In genomic region chr14:94284221-94284620, GRCh38 we compare ENCODE assay signal across 31 cellular contexts. TPM values are rescaled to one million over a fixed set of nuclear protein-coding genes. Genes with fewer than 3 reads are reported as not detected.
"Had no signal": no experiment of that assay in that cellular context is flagged by ENCODE, and none has a peak within 500 bp of the region (broad histone marks: within the 10 kb centered on the region; RNA-seq: fewer than 3 reads in every experiment).

No MANE protein-coding gene starts in this region.

- H3K4me1 Mint-ChIP-seq: activated naive CD4-positive, alpha-beta T cell treated with anti-CD3 and anti-CD28 coated beads, Interleukin-2, amount 50 U/mL, for 24 hours; WTC11 had no signal

- H3K9me3 Mint-ChIP-seq: activated naive CD4-positive, alpha-beta T cell treated with anti-CD3 and anti-CD28 coated beads, Interleukin-2, amount 50 U/mL, for 24 hours; activated T-cell treated with anti-CD3 and anti-CD28 coated beads, Interleukin-2, amount 50 U/mL, for 24 hours; activated T-helper 1 cell treated with anti-CD3 and anti-CD28 coated beads, Interleukin-12 subunit alpha, Interleukin-12 subunit beta, Interleukin-2, Interleukin-4 antibody, amounts not matched to agents 30 ng/mL and 10 ng/mL and 1 ng/mL, durations not matched to agents 14 hours and 24 hours and 36 hours; T-helper 1 cell treated with Interleukin-12 subunit alpha and Interleukin-12 subunit beta and Interleukin-4 antibody, amounts not matched to agents 30 μg/mL and 1 μg/mL, for 36 hours had no signal

- H3K36me3 Mint-ChIP-seq: activated naive CD4-positive, alpha-beta T cell treated with anti-CD3 and anti-CD28 coated beads, Interleukin-2, amount 50 U/mL, for 24 hours; WTC11 had no signal

- H3K27ac Mint-ChIP-seq: activated CD8-positive, alpha-beta T cell treated with anti-CD3 and anti-CD28 coated beads, Interleukin-2, amount 10 ng/mL, durations not matched to agents 7 days and 5 days; activated naive CD4-positive, alpha-beta T cell treated with anti-CD3 and anti-CD28 coated beads, Interleukin-2, amount 50 U/mL, for 24 hours; activated T-cell treated with anti-CD3 and anti-CD28 coated beads, Interleukin-2, amount 50 U/mL, for 24 hours; activated T-helper 1 cell treated with anti-CD3 and anti-CD28 coated beads, Interleukin-12 subunit alpha, Interleukin-12 subunit beta, Interleukin-2, Interleukin-4 antibody, amounts not matched to agents 30 ng/mL and 10 ng/mL and 1 ng/mL, durations not matched to agents 14 hours and 24 hours and 36 hours; T-helper 1 cell treated with Interleukin-12 subunit alpha and Interleukin-12 subunit beta and Interleukin-4 antibody, amounts not matched to agents 30 μg/mL and 1 μg/mL, for 36 hours; WTC11 had no signal

- H3K4me3 Mint-ChIP-seq: activated CD8-positive, alpha-beta T cell treated with anti-CD3 and anti-CD28 coated beads, Interleukin-2, amount 10 ng/mL, durations not matched to agents 7 days and 5 days; activated naive CD4-positive, alpha-beta T cell treated with anti-CD3 and anti-CD28 coated beads, Interleukin-2, amount 50 U/mL, for 24 hours; activated T-cell treated with anti-CD3 and anti-CD28 coated beads, Interleukin-2, amount 50 U/mL, for 24 hours; activated T-helper 1 cell treated with anti-CD3 and anti-CD28 coated beads, Interleukin-12 subunit alpha, Interleukin-12 subunit beta, Interleukin-2, Interleukin-4 antibody, amounts not matched to agents 30 ng/mL and 10 ng/mL and 1 ng/mL, durations not matched to agents 14 hours and 24 hours and 36 hours; T-helper 1 cell treated with Interleukin-12 subunit alpha and Interleukin-12 subunit beta and Interleukin-4 antibody, amounts not matched to agents 30 μg/mL and 1 μg/mL, for 36 hours; WTC11 had no signal

- DNase-seq: activated CD4-positive, alpha-beta T cell treated with anti-CD3 and anti-CD28 coated beads for 48 hours; activated CD4-positive, alpha-beta T cell treated with anti-CD3 and anti-CD28 coated beads, Interleukin-2, amount 50 U/mL, for 4 hours; activated CD4-positive, CD25-positive, alpha-beta regulatory T cell treated with anti-CD3 and anti-CD28 coated beads, Interleukin-2, amount 50 U/mL, for 72 hours; activated CD8-positive, alpha-beta T cell treated with anti-CD3 and anti-CD28 coated beads, Interleukin-2, amount 10 ng/mL, durations not matched to agents 7 days and 5 days; activated effector memory CD4-positive, alpha-beta T cell treated with Interleukin-2 at 50 U/mL for 16 hours; activated naive CD4-positive, alpha-beta T cell; activated T-cell treated with anti-CD3 and anti-CD28 coated beads, Interleukin-2, amount 50 U/mL, for 24 hours; amniotic stem cell; caudate nucleus; KG1; NCI-H1048; NCI-H146; NCI-H187 treated with DMSO at 0.1 percent for 48 hours; NCI-H2081 treated with DMSO at 0.1 percent for 48 hours; NCI-H2171 treated with DMSO at 0.1 percent for 48 hours; NCI-H226; NCI-H774; NK-92 treated with Interleukin-12 subunit alpha and Interleukin-12 subunit beta, amount 100 ng/mL, for 24 hours; Peyer's patch; Right ventricle myocardium superior; SJCRH30 had no signal

RNA-seq across cellular contexts. Expression of gene SERPINA10, which starts 8.8 kb away (rescaled TPM):
- total RNA-seq: activated CD8-positive, alpha-beta T cell treated with anti-CD3 and anti-CD28 coated beads, Interleukin-2, amount 10 ng/mL, durations not matched to agents 7 days and 5 days; activated T-helper 1 cell treated with anti-CD3 and anti-CD28 coated beads, Interleukin-12 subunit alpha, Interleukin-12 subunit beta, Interleukin-2, Interleukin-4 antibody, amounts not matched to agents 30 ng/mL and 10 ng/mL and 1 ng/mL, durations not matched to agents 14 hours and 24 hours and 36 hours; ascending aorta; breast epithelium; cerebellum; LHCN-M2; M059J; NCI-H460; Peyer's patch; Right ventricle myocardium superior; SJCRH30 had no signal

RNA-seq across cellular contexts. Expression of gene SERPINA6, which starts 38.9 kb away (rescaled TPM):
- total RNA-seq: activated CD8-positive, alpha-beta T cell treated with anti-CD3 and anti-CD28 coated beads, Interleukin-2, amount 10 ng/mL, durations not matched to agents 7 days and 5 days; activated T-helper 1 cell treated with anti-CD3 and anti-CD28 coated beads, Interleukin-12 subunit alpha, Interleukin-12 subunit beta, Interleukin-2, Interleukin-4 antibody, amounts not matched to agents 30 ng/mL and 10 ng/mL and 1 ng/mL, durations not matched to agents 14 hours and 24 hours and 36 hours; ascending aorta; cerebellum; LHCN-M2; NCI-H460; Peyer's patch; Right ventricle myocardium superior; SJCRH30 had no signal
